In genomic region chr16:82092711-82093110, GRCh38 we compare ENCODE assay signal across 19 cellular contexts. TPM values are rescaled to one million over a fixed set of nuclear protein-coding genes. Genes with fewer than 3 reads are reported as not detected.
"Had no signal": no experiment of that assay in that cellular context is flagged by ENCODE, and none has a peak within 500 bp of the region (broad histone marks: within the 10 kb centered on the region; RNA-seq: fewer than 3 reads in every experiment).

No MANE protein-coding gene starts in this region.

- H3K9me3 ChIP-seq: adrenal gland, gastroesophageal sphincter, heart right ventricle, mucosa of descending colon, neutrophil, thoracic aorta had no signal

- H3K27me3 ChIP-seq: gastroesophageal sphincter had no signal

- H3K36me3 Mint-ChIP-seq: activated naive CD4-positive, alpha-beta T cell treated with anti-CD3 and anti-CD28 coated beads, Interleukin-2, amount 10 ng/mL, durations not matched to agents 7 days and 5 days; natural killer cell; stimulated activated effector memory CD8-positive, alpha-beta T cell treated with anti-CD3 and anti-CD28 coated beads, Interleukin-12 subunit alpha, Interleukin-12 subunit beta, amount 100 ng/mL, for 72 hours; WTC11 had no signal

- H3K36me3 ChIP-seq: adrenal gland, gastroesophageal sphincter, heart right ventricle, neutrophil, thoracic aorta had no signal

- DNase-seq: activated CD4-positive, alpha-beta memory T cell treated with anti-CD3 and anti-CD28 coated beads, Interleukin-2, amount 10 ng/mL, durations not matched to agents 7 days and 5 days; activated CD4-positive, alpha-beta T cell treated with anti-CD3 and anti-CD28 coated beads for 4 hours; activated naive CD4-positive, alpha-beta T cell treated with anti-CD3 and anti-CD28 coated beads, Interleukin-2, amount 10 ng/mL, durations not matched to agents 7 days and 5 days; activated T-cell treated with anti-CD3 and anti-CD28 coated beads, Interleukin-2, amount 50 U/mL, for 24 hours; adrenal gland; central memory CD4-positive, alpha-beta T cell; heart right ventricle; mucosa of descending colon; natural killer cell; stimulated activated CD4-positive, alpha-beta T cell treated with anti-CD3 and anti-CD28 coated beads, Interleukin-12 subunit alpha, Interleukin-12 subunit beta, amount 100 ng/mL, for 4 hours; stimulated activated CD4-positive, alpha-beta T cell treated with anti-CD3 and anti-CD28 coated beads, Interleukin-2, amount 100 ng/mL, for 24 hours had no signal

- H3K4me3 ChIP-seq: adrenal gland, coronary artery, gastroesophageal sphincter, heart right ventricle, mucosa of descending colon, thoracic aorta had no signal

- H3K4me1 ChIP-seq: adrenal gland, gastroesophageal sphincter, heart right ventricle had no signal

- ATAC-seq: gastroesophageal sphincter; heart right ventricle; left lobe of liver; mucosa of descending colon; natural killer cell; stimulated activated effector memory CD8-positive, alpha-beta T cell treated with anti-CD3 and anti-CD28 coated beads, Interleukin-12 subunit alpha, Interleukin-12 subunit beta, amount 100 ng/mL, for 72 hours; WTC11 had no signal

- H3K27ac Mint-ChIP-seq: activated CD4-positive, alpha-beta memory T cell treated with anti-CD3 and anti-CD28 coated beads, Interleukin-2, amount 10 ng/mL, durations not matched to agents 7 days and 5 days; activated naive CD4-positive, alpha-beta T cell treated with anti-CD3 and anti-CD28 coated beads, Interleukin-2, amount 10 ng/mL, durations not matched to agents 7 days and 5 days; activated T-cell treated with anti-CD3 and anti-CD28 coated beads, Interleukin-2, amount 50 U/mL, for 24 hours; natural killer cell; stimulated activated effector memory CD8-positive, alpha-beta T cell treated with anti-CD3 and anti-CD28 coated beads, Interleukin-12 subunit alpha, Interleukin-12 subunit beta, amount 100 ng/mL, for 72 hours; WTC11 had no signal

- H3K9me3 Mint-ChIP-seq: activated CD4-positive, alpha-beta memory T cell treated with anti-CD3 and anti-CD28 coated beads, Interleukin-2, amount 10 ng/mL, durations not matched to agents 7 days and 5 days; activated naive CD4-positive, alpha-beta T cell treated with anti-CD3 and anti-CD28 coated beads, Interleukin-2, amount 10 ng/mL, durations not matched to agents 7 days and 5 days; activated T-cell treated with anti-CD3 and anti-CD28 coated beads, Interleukin-2, amount 50 U/mL, for 24 hours; natural killer cell; stimulated activated effector memory CD8-positive, alpha-beta T cell treated with anti-CD3 and anti-CD28 coated beads, Interleukin-12 subunit alpha, Interleukin-12 subunit beta, amount 100 ng/mL, for 72 hours had no signal

- H3K27ac ChIP-seq: adrenal gland, coronary artery, gastroesophageal sphincter, heart right ventricle, neutrophil, thoracic aorta had no signal

RNA-seq across cellular contexts. Expression of gene HSD17B2, which starts 57.7 kb away (rescaled TPM):
- total RNA-seq: activated CD4-positive, alpha-beta memory T cell treated with anti-CD3 and anti-CD28 coated beads, Interleukin-2, amount 10 ng/mL, durations not matched to agents 7 days and 5 days; adrenal gland; heart right ventricle; natural killer cell; T-helper 2 cell treated with Interferon-gamma antibody and Interleukin-4, amounts not matched to agents 100 ng/mL and 5 ng/mL, for 36 hours; thoracic aorta had no signal
